ENCODE assay signal across 1 cellular context in the genomic region with DNA sequence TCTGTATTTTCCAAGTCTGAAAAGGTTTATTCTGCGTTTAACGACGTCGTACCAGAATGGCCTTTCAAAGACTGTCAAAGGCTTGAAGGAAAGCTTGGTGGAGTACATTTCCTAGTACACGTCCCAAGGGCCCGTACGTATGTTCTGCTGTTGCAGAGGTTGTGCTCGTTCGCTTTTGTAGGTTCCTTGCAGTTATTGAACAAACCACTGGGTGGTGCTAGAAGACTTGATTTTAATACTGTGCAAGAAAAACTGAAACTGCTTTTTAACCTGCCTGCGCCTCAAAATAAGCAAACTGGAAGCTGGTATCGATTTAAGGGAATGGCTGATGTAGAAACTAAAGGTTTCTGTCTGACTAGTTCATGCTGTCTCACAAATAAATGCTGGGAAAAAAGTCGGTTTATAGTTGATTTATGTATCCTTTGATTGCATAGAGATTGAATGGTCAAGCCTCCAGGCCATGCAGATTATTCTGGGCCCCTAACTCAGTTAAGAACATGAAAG.
TF ChIP-seq lines count a peak whose summit lies in the region.

No MANE protein-coding gene starts in this region.

TF ChIP-seq in HEK293, 187 proteins besides CTCF, POLR2A, EP300 and RAD21 (continued from another document):
- TF ChIP-seq PRDM4 (tag by site-specific recombination; IDR thresholded peaks at IDR 0.05), result peak; percentile 92
- no peak for TF ChIP-seq ZNF677 (tag by site-specific recombination; IDR thresholded peaks at IDR 0.05)
- TF ChIP-seq ZNF501 (tag by site-specific recombination; IDR thresholded peaks at IDR 0.05), result no peak
- TF ChIP-seq ZNF600 (tag by site-specific recombination; IDR thresholded peaks at IDR 0.05), result peak; percentile 34; the same call in 1 of the 2 replicates
- TF ChIP-seq REPIN1 (tag by site-specific recombination; IDR thresholded peaks at IDR 0.05; ENCODE audit: low read depth), result no peak
- no peak for TF ChIP-seq ZNF292 (tag by site-specific recombination; IDR thresholded peaks at IDR 0.05; ENCODE audit: borderline replicate concordance, low read depth)
- no peak for TF ChIP-seq SETDB1 (IDR thresholded peaks at IDR 0.05; ENCODE audit: insufficient read length, low read length)
- TF ChIP-seq KLF17 (tag by site-specific recombination; IDR thresholded peaks at IDR 0.05), result no peak
- TF ChIP-seq, protein P1, sequence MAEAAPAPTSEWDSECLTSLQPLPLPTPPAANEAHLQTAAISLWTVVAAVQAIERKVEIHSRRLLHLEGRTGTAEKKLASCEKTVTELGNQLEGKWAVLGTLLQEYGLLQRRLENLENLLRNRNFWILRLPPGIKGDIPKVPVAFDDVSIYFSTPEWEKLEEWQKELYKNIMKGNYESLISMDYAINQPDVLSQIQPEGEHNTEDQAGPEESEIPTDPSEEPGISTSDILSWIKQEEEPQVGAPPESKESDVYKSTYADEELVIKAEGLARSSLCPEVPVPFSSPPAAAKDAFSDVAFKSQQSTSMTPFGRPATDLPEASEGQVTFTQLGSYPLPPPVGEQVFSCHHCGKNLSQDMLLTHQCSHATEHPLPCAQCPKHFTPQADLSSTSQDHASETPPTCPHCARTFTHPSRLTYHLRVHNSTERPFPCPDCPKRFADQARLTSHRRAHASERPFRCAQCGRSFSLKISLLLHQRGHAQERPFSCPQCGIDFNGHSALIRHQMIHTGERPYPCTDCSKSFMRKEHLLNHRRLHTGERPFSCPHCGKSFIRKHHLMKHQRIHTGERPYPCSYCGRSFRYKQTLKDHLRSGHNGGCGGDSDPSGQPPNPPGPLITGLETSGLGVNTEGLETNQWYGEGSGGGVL (tag by site-specific recombination; IDR thresholded peaks at IDR 0.05), result no peak
- TF ChIP-seq ZNF10 (tag by site-specific recombination; IDR thresholded peaks at IDR 0.05), result no peak
- TF ChIP-seq OSR2 (tag by site-specific recombination; IDR thresholded peaks at IDR 0.05), result no peak
- TF ChIP-seq GLI4 (tag by site-specific recombination; IDR thresholded peaks at IDR 0.05), result no peak
TF ChIP-seq in HEK293: peak in this region for 6.
